In the genomic region with DNA sequence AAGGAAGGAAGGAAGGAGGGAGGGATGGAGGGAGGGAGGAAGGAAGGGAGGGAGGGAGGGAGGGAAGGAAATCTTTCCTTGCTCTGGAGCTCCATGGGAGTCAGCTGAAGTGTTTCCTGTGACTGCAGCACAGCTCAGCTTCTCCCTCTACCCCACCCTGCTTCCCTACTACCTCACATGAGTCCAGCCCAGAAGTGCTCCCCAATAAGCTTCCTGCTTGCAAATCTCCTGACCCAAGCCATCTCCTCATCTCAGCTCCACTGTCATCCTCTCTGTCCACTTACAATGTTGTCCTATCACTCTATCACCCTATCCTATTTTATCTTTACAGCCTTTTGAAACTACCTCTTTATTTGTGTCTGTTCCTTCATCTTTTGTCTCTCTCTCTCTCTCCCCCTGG, we compare ENCODE assay signal across 2 cellular contexts.
TF ChIP-seq lines count a peak whose summit lies in the region.

No MANE protein-coding gene starts in this region.

TF ChIP-seq in IMR-90, 13 proteins besides CTCF, POLR2A, EP300 and RAD21:
- no peak for TF ChIP-seq NFE2L2 (IDR thresholded peaks at IDR 0.05; ENCODE audit: low read depth, low read length)
- no peak for TF ChIP-seq CEBPB (IDR thresholded peaks at IDR 0.05; ENCODE audit: low read depth, low read length)
- TF ChIP-seq RFX5 (IDR thresholded peaks at IDR 0.05; ENCODE audit: low read depth, low read length), result no peak
- TF ChIP-seq RCOR1 (IDR thresholded peaks at IDR 0.05; ENCODE audit: insufficient replicate concordance, low read length), result no peak
- TF ChIP-seq, protein P1, sequence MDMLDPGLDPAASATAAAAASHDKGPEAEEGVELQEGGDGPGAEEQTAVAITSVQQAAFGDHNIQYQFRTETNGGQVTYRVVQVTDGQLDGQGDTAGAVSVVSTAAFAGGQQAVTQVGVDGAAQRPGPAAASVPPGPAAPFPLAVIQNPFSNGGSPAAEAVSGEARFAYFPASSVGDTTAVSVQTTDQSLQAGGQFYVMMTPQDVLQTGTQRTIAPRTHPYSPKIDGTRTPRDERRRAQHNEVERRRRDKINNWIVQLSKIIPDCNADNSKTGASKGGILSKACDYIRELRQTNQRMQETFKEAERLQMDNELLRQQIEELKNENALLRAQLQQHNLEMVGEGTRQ (IDR thresholded peaks at IDR 0.05; ENCODE audit: low read depth, low read length), result no peak
- TF ChIP-seq SMC3 (IDR thresholded peaks at IDR 0.05; ENCODE audit: low read depth, low read length), result no peak
- TF ChIP-seq BHLHE40 (IDR thresholded peaks at IDR 0.05; ENCODE audit: low read depth, low read length), result no peak
- no peak for TF ChIP-seq MAFK (IDR thresholded peaks at IDR 0.05; ENCODE audit: low read depth, low read length)
- TF ChIP-seq FOS (IDR thresholded peaks at IDR 0.05; ENCODE audit: low read depth, low read length), result no peak
- TF ChIP-seq CHD1 (IDR thresholded peaks at IDR 0.05; ENCODE audit: low read depth, low read length), result no peak
- TF ChIP-seq, protein P2, sequence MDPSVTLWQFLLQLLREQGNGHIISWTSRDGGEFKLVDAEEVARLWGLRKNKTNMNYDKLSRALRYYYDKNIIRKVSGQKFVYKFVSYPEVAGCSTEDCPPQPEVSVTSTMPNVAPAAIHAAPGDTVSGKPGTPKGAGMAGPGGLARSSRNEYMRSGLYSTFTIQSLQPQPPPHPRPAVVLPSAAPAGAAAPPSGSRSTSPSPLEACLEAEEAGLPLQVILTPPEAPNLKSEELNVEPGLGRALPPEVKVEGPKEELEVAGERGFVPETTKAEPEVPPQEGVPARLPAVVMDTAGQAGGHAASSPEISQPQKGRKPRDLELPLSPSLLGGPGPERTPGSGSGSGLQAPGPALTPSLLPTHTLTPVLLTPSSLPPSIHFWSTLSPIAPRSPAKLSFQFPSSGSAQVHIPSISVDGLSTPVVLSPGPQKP (IDR thresholded peaks at IDR 0.05; ENCODE audit: borderline replicate concordance, low read depth, low read length), result no peak
- TF ChIP-seq MXI1 (IDR thresholded peaks at IDR 0.05; ENCODE audit: borderline replicate concordance, low read depth, low read length), result no peak
- TF ChIP-seq MAZ (IDR thresholded peaks at IDR 0.05; ENCODE audit: borderline replicate concordance, low read depth, low read length), result no peak

TF ChIP-seq in K562, 482 proteins besides CTCF, POLR2A, EP300 and RAD21 (continues in another document):
- TF ChIP-seq GABPB1 (CRISPR knock-in tag; IDR thresholded peaks at IDR 0.05) (no peak), RBM39 (optimal IDR thresholded peaks at IDR 0.05; ENCODE audit: low read depth, low read length) (no peak), ZNF780A (CRISPR knock-in tag; IDR thresholded peaks at IDR 0.05) (no peak), ZNF347 (CRISPR knock-in tag; IDR thresholded peaks at IDR 0.05; ENCODE audit: low read depth) (no peak), SP1 (CRISPR knock-in tag; IDR thresholded peaks at IDR 0.05) (no peak), GATAD2A (IDR thresholded peaks at IDR 0.05) (no peak), CCAR2 (IDR thresholded peaks at IDR 0.05; ENCODE audit: low read depth, low read length) (no peak), ZNF23 (CRISPR knock-in tag; IDR thresholded peaks at IDR 0.05) (no peak), PTBP1 (IDR thresholded peaks at IDR 0.05; ENCODE audit: low read depth, low read length) (no peak), EZH2 (IDR thresholded peaks at IDR 0.05; ENCODE audit: borderline replicate concordance, low read depth, low read length) (no peak), EHMT2 (IDR thresholded peaks at IDR 0.05) (0 out of 2 replicates have a peak, but pooled peaks have one; percentile 39), ETV6 (IDR thresholded peaks at IDR 0.05; ENCODE audit: borderline replicate concordance in 1 of 2, low read depth in 2 of 2, low read length in 1 of 2) (0 out of 4 replicates have a peak, but pooled peaks of 1 of the 2 experiments have one; percentile 39), ETV6 (CRISPR knock-in tag; IDR thresholded peaks at IDR 0.05; ENCODE audit: borderline replicate concordance) (no peak), MIER1 (IDR thresholded peaks at IDR 0.05; ENCODE audit: low read depth) (no peak), ZNF263 (CRISPR knock-in tag; IDR thresholded peaks at IDR 0.05; ENCODE audit: borderline replicate concordance) (peak; percentile 94), CBX1 (IDR thresholded peaks at IDR 0.05; ENCODE audit: low read depth) (no peak), ZNF165 (CRISPR knock-in tag; IDR thresholded peaks at IDR 0.05; ENCODE audit: borderline replicate concordance) (no peak), SAFB (IDR thresholded peaks at IDR 0.05; ENCODE audit: borderline replicate concordance, low read depth, low read length) (no peak), CCNT2 (IDR thresholded peaks at IDR 0.05; ENCODE audit: borderline replicate concordance, extremely low read depth, insufficient read length, low read depth, low read length) (no peak), HDGF (IDR thresholded peaks at IDR 0.05) (0 out of 2 replicates have a peak, but pooled peaks have one; percentile 35), ZNF696 (CRISPR knock-in tag; conservative IDR thresholded peaks at IDR 0.05) (no peak), ZZZ3 (IDR thresholded peaks at IDR 0.05) (no peak), ZNF311 (CRISPR knock-in tag; IDR thresholded peaks at IDR 0.05) (no peak), KDM5B (IDR thresholded peaks at IDR 0.05; ENCODE audit: insufficient replicate concordance, low read depth, low read length) (no peak), KHSRP (IDR thresholded peaks at IDR 0.05) (no peak)
- TF ChIP-seq, protein P3, sequence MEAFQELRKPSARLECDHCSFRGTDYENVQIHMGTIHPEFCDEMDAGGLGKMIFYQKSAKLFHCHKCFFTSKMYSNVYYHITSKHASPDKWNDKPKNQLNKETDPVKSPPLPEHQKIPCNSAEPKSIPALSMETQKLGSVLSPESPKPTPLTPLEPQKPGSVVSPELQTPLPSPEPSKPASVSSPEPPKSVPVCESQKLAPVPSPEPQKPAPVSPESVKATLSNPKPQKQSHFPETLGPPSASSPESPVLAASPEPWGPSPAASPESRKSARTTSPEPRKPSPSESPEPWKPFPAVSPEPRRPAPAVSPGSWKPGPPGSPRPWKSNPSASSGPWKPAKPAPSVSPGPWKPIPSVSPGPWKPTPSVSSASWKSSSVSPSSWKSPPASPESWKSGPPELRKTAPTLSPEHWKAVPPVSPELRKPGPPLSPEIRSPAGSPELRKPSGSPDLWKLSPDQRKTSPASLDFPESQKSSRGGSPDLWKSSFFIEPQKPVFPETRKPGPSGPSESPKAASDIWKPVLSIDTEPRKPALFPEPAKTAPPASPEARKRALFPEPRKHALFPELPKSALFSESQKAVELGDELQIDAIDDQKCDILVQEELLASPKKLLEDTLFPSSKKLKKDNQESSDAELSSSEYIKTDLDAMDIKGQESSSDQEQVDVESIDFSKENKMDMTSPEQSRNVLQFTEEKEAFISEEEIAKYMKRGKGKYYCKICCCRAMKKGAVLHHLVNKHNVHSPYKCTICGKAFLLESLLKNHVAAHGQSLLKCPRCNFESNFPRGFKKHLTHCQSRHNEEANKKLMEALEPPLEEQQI (IDR thresholded peaks at IDR 0.05), result no peak
- TF ChIP-seq, protein P4, sequence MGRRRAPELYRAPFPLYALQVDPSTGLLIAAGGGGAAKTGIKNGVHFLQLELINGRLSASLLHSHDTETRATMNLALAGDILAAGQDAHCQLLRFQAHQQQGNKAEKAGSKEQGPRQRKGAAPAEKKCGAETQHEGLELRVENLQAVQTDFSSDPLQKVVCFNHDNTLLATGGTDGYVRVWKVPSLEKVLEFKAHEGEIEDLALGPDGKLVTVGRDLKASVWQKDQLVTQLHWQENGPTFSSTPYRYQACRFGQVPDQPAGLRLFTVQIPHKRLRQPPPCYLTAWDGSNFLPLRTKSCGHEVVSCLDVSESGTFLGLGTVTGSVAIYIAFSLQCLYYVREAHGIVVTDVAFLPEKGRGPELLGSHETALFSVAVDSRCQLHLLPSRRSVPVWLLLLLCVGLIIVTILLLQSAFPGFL (CRISPR knock-in tag; IDR thresholded peaks at IDR 0.05), result no peak
- TF ChIP-seq, protein P5, sequence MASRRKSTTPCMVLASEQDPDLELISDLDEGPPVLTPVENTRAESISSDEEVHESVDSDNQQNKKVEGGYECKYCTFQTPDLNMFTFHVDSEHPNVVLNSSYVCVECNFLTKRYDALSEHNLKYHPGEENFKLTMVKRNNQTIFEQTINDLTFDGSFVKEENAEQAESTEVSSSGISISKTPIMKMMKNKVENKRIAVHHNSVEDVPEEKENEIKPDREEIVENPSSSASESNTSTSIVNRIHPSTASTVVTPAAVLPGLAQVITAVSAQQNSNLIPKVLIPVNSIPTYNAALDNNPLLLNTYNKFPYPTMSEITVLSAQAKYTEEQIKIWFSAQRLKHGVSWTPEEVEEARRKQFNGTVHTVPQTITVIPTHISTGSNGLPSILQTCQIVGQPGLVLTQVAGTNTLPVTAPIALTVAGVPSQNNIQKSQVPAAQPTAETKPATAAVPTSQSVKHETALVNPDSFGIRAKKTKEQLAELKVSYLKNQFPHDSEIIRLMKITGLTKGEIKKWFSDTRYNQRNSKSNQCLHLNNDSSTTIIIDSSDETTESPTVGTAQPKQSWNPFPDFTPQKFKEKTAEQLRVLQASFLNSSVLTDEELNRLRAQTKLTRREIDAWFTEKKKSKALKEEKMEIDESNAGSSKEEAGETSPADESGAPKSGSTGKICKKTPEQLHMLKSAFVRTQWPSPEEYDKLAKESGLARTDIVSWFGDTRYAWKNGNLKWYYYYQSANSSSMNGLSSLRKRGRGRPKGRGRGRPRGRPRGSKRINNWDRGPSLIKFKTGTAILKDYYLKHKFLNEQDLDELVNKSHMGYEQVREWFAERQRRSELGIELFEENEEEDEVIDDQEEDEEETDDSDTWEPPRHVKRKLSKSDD (conservative IDR thresholded peaks at IDR 0.05; ENCODE audit: low read length), result no peak
- TF ChIP-seq, protein P6, sequence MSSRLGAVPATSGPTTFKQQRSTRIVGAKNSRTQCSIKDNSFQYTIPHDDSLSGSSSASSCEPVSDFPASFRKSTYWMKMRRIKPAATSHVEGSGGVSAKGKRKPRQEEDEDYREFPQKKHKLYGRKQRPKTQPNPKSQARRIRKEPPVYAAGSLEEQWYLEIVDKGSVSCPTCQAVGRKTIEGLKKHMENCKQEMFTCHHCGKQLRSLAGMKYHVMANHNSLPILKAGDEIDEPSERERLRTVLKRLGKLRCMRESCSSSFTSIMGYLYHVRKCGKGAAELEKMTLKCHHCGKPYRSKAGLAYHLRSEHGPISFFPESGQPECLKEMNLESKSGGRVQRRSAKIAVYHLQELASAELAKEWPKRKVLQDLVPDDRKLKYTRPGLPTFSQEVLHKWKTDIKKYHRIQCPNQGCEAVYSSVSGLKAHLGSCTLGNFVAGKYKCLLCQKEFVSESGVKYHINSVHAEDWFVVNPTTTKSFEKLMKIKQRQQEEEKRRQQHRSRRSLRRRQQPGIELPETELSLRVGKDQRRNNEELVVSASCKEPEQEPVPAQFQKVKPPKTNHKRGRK (tag; IDR thresholded peaks at IDR 0.05), result peak; percentile 27; the same call in 1 of the 2 replicates
- TF ChIP-seq, protein P7, sequence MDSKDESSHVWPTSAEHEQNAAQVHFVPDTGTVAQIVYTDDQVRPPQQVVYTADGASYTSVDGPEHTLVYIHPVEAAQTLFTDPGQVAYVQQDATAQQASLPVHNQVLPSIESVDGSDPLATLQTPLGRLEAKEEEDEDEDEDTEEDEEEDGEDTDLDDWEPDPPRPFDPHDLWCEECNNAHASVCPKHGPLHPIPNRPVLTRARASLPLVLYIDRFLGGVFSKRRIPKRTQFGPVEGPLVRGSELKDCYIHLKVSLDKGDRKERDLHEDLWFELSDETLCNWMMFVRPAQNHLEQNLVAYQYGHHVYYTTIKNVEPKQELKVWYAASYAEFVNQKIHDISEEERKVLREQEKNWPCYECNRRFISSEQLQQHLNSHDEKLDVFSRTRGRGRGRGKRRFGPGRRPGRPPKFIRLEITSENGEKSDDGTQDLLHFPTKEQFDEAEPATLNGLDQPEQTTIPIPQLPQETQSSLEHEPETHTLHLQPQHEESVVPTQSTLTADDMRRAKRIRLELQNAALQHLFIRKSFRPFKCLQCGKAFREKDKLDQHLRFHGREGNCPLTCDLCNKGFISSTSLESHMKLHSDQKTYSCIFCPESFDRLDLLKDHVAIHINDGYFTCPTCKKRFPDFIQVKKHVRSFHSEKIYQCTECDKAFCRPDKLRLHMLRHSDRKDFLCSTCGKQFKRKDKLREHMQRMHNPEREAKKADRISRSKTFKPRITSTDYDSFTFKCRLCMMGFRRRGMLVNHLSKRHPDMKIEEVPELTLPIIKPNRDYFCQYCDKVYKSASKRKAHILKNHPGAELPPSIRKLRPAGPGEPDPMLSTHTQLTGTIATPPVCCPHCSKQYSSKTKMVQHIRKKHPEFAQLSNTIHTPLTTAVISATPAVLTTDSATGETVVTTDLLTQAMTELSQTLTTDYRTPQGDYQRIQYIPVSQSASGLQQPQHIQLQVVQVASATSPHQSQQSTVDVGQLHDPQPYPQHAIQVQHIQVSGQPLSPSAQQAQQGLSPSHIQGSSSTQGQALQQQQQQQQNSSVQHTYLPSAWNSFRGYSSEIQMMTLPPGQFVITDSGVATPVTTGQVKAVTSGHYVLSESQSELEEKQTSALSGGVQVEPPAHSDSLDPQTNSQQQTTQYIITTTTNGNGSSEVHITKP (IDR thresholded peaks at IDR 0.05; ENCODE audit: partially characterized antibody), result no peak
- TF ChIP-seq, protein P8, sequence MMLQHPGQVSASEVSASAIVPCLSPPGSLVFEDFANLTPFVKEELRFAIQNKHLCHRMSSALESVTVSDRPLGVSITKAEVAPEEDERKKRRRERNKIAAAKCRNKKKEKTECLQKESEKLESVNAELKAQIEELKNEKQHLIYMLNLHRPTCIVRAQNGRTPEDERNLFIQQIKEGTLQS (IDR thresholded peaks at IDR 0.05), result no peak
- TF ChIP-seq, protein P8 (CRISPR knock-in tag; conservative IDR thresholded peaks at IDR 0.05), result no peak
